In the genomic region with DNA sequence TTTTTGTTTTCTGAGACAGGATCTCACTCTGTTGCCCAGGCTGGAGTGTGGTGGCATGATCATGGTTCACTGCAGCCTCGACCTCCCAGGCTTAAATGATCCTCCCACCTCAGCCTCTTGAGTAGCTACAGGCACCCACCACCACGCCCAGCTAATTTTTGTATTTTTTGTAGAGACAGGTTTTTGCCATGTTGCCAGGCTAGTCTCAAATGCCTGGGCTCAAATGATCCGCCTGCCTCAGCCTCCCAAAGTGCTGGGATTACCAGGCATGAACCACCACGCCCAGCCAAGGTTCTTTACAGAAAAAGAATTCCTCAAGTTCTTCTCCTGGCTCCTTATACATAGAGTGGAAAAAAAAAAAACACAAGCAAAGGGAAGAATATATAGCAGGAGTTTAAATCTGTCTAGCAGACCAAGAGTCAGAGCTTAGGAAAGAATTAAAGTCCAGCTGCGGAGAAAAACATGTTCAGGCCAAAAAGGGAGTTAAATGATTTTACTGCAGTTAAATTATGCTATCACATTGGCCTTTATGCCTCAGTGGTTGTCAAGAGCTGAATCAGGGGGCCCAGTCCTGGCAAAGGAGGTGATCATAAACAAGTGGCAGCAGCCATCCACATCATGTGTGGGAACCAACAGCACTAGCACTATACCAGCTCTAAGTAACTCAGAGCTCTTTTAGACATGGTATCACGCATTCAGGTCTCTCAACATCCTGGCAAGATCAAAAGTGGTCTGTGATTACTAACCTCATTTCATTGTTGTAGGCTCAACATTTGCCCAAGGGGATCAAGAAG, we compare ENCODE assay signal across 26 cellular contexts. TPM values are rescaled to one million over a fixed set of nuclear protein-coding genes. Genes with fewer than 3 reads are reported as not detected.
DNase-seq lines count a peak whose midpoint lies in the region; ATAC-seq and TF ChIP-seq lines count a peak whose summit lies in the region.
"Had no signal": no experiment of that assay in that cellular context is flagged by ENCODE, and none has a peak within 500 bp of the region (broad histone marks: within the 10 kb centered on the region; RNA-seq: fewer than 3 reads in every experiment).

No MANE protein-coding gene starts in this region.

- intact Hi-C loops in CD4-positive, alpha-beta memory T cell (cut with micrococcal nuclease): no loop called here
- intact Hi-C loops in dorsolateral prefrontal cortex (cut with DNase I): no loop called here

- peaks cover 43 to 73% (median 56%) of the 10 kb centered on the region in 4 donors for H3K4me1 Mint-ChIP-seq in CD4-positive, CD25-positive, alpha-beta regulatory T cell
- peaks cover 42 to 68% (median 56%) of the 10 kb centered on the region in 4 donors for H3K4me1 Mint-ChIP-seq in CD4-positive, alpha-beta memory T cell
- H3K4me1 Mint-ChIP-seq in nephron progenitor cell (peaks cover 5% of the 10 kb centered on the region), osteocyte (ENCODE audit: unreplicated experiment) (peaks cover 31% of the 10 kb centered on the region)

- CTCF ChIA-PET in CD4-positive, alpha-beta memory T cell (lab: Charles Lee; ENCODE audit: partially characterized antibody): interaction anchor here (0.6 to 2.8 kb wide), 6 partner anchors 9 to 76 kb away, joined by 3 to 14 read pairs (median 6); a partner anchor contains a TSS

- H3K4me1 ChIP-seq in CD4-positive, CD25-positive, alpha-beta regulatory T cell (ENCODE audit: control insufficient read depth, insufficient read depth, low read length, poor library complexity, severe bottlenecking): peaks cover 40% of the 10 kb centered on the region
- peaks cover 42% of the 10 kb centered on the region for H3K4me1 ChIP-seq in CD4-positive, alpha-beta memory T cell (ENCODE audit: insufficient read depth, low read length)

- POLR2A ChIA-PET in CD4-positive, alpha-beta memory T cell (lab: Charles Lee; ENCODE audit: partially characterized antibody): interaction anchor here (0.9 to 4.5 kb wide), 7 partner anchors 10 to 69 kb away, joined by 3 to 107 read pairs (median 4); a partner anchor contains a TSS

- H3K27ac Mint-ChIP-seq in CD4-positive, CD25-positive, alpha-beta regulatory T cell: peak overlapping the region in 2 of 3 donors; percentile 71 to 85
- H3K27ac Mint-ChIP-seq in CD4-positive, alpha-beta memory T cell: peak overlapping the region; percentile 7 to 97 (median 82)
- H3K27ac Mint-ChIP-seq in nephron progenitor cell (peak overlapping the region; percentile 66), osteocyte (ENCODE audit: unreplicated experiment) (no peak overlapping the region)
- H3K27ac Mint-ChIP-seq: activated B cell treated with CpG ODN at 0.5 μM for 24 hours; dendritic cell treated with granulocyte-macrophage colony-stimulating factor and Interleukin-4, amounts not matched to agents 40 ng/mL and 50 ng/mL, for 4 days had no signal

- H3K9me3 Mint-ChIP-seq in CD4-positive, CD25-positive, alpha-beta regulatory T cell: peaks cover 0 to 1% (median 0%) of the 10 kb centered on the region in 7 donors
- H3K9me3 Mint-ChIP-seq in CD4-positive, alpha-beta memory T cell: no peaks in the 10 kb centered on the region
- H3K9me3 Mint-ChIP-seq in nephron progenitor cell (no peaks in the 10 kb centered on the region), osteocyte (ENCODE audit: unreplicated experiment) (no peaks in the 10 kb centered on the region)
- H3K9me3 Mint-ChIP-seq: activated B cell treated with CpG ODN at 0.5 μM for 24 hours; dendritic cell treated with granulocyte-macrophage colony-stimulating factor and Interleukin-4, amounts not matched to agents 40 ng/mL and 50 ng/mL, for 4 days; IgD-negative memory B cell had no signal

- H3K4me3 ChIP-seq in CD4-positive, CD25-positive, alpha-beta regulatory T cell (ENCODE audit: low read depth, low read length): no peak overlapping the region
- H3K4me3 ChIP-seq in CD4-positive, alpha-beta memory T cell (ENCODE audit: low read length in 2 of 2): no peak overlapping the region
- H3K4me3 ChIP-seq in dorsolateral prefrontal cortex: no peak overlapping the region
- H3K4me3 ChIP-seq: GM23248, ovary, right atrium auricular region, spleen, tibial nerve had no signal

- H3K9me3 ChIP-seq in CD4-positive, CD25-positive, alpha-beta regulatory T cell (ENCODE audit: control insufficient read depth in 2 of 2, low read length in 2 of 2): no peaks in the 10 kb centered on the region
- H3K9me3 ChIP-seq in CD4-positive, alpha-beta memory T cell (ENCODE audit: control insufficient read depth in 1 of 2, low read length in 2 of 2): no peaks in the 10 kb centered on the region
- H3K9me3 ChIP-seq: ovary, right atrium auricular region, spleen, tibial nerve had no signal

- no peak overlapping the region for H3K27ac ChIP-seq in CD4-positive, CD25-positive, alpha-beta regulatory T cell (ENCODE audit: insufficient read depth, low read length, poor library complexity, severe bottlenecking)
- H3K27ac ChIP-seq in CD4-positive, alpha-beta memory T cell (ENCODE audit: low read depth, low read length): no peak overlapping the region
- H3K27ac ChIP-seq in dorsolateral prefrontal cortex: peak overlapping the region; percentile 55 to 100 (median 97)
- H3K27ac ChIP-seq: GM23248, ovary, right atrium auricular region, tibial nerve had no signal

- no peak for ATAC-seq in CD4-positive, CD25-positive, alpha-beta regulatory T cell (ENCODE audit: low read depth in 2 of 2)
- ATAC-seq in GM19023 (IDR thresholded peaks at IDR 0.05; ENCODE audit: unreplicated experiment): no peak

- H3K27me3 ChIP-seq in CD4-positive, CD25-positive, alpha-beta regulatory T cell (ENCODE audit: control insufficient read depth, insufficient read depth, low read length): no peaks in the 10 kb centered on the region
- no peaks in the 10 kb centered on the region for H3K27me3 ChIP-seq in CD4-positive, alpha-beta memory T cell (ENCODE audit: insufficient read depth, low read length)
- no peaks in the 10 kb centered on the region for H3K27me3 ChIP-seq in dorsolateral prefrontal cortex
- H3K27me3 ChIP-seq: ovary, right atrium auricular region, spleen, tibial nerve had no signal

- H3K36me3 Mint-ChIP-seq in CD4-positive, CD25-positive, alpha-beta regulatory T cell: peaks cover 65% of the 10 kb centered on the region
- peaks cover 51 to 69% of the 10 kb centered on the region in 2 donors for H3K36me3 Mint-ChIP-seq in CD4-positive, alpha-beta memory T cell
- no peaks in the 10 kb centered on the region for H3K36me3 Mint-ChIP-seq in nephron progenitor cell (ENCODE audit: low read depth)
- peaks cover 30% of the 10 kb centered on the region for H3K36me3 Mint-ChIP-seq in osteocyte (ENCODE audit: unreplicated experiment)
- H3K36me3 Mint-ChIP-seq: IgD-negative memory B cell had no signal

- TF ChIP-seq CTCF in dorsolateral prefrontal cortex (IDR thresholded peaks at IDR 0.05 in 54 of 56, conservative IDR thresholded peaks at IDR 0.05 in 2 of 56; ENCODE audit: low read depth in 1 of 56, partially characterized antibody in 56 of 56): no peak
- TF ChIP-seq CTCF in nephron progenitor cell (IDR thresholded peaks at IDR 0.05): no peak
- no peak for TF ChIP-seq CTCF in osteocyte (IDR thresholded peaks at IDR 0.05)

- no peak overlapping the region for H3K4me3 Mint-ChIP-seq in CD4-positive, CD25-positive, alpha-beta regulatory T cell
- no peak overlapping the region for H3K4me3 Mint-ChIP-seq in CD4-positive, alpha-beta memory T cell
- H3K4me3 Mint-ChIP-seq in nephron progenitor cell (no peak overlapping the region), osteocyte (ENCODE audit: unreplicated experiment) (no peak overlapping the region)
- H3K4me3 Mint-ChIP-seq: activated B cell treated with CpG ODN at 0.5 μM for 24 hours; dendritic cell treated with granulocyte-macrophage colony-stimulating factor and Interleukin-4, amounts not matched to agents 40 ng/mL and 50 ng/mL, for 4 days; IgD-negative memory B cell had no signal

- no peaks in the 10 kb centered on the region for H3K27me3 Mint-ChIP-seq in CD4-positive, CD25-positive, alpha-beta regulatory T cell
- no peaks in the 10 kb centered on the region for H3K27me3 Mint-ChIP-seq in CD4-positive, alpha-beta memory T cell
- H3K27me3 Mint-ChIP-seq in nephron progenitor cell (ENCODE audit: low read depth, poor library complexity): no peaks in the 10 kb centered on the region
- no peaks in the 10 kb centered on the region for H3K27me3 Mint-ChIP-seq in osteocyte (ENCODE audit: unreplicated experiment)
- H3K27me3 Mint-ChIP-seq: activated B cell treated with CpG ODN at 0.5 μM for 24 hours; dendritic cell treated with granulocyte-macrophage colony-stimulating factor and Interleukin-4, amounts not matched to agents 40 ng/mL and 50 ng/mL, for 4 days; IgD-negative memory B cell had no signal

- H3K36me3 ChIP-seq in CD4-positive, CD25-positive, alpha-beta regulatory T cell (ENCODE audit: control insufficient read depth, insufficient read depth, low read length): peaks cover 76% of the 10 kb centered on the region
- H3K36me3 ChIP-seq in CD4-positive, alpha-beta memory T cell (ENCODE audit: insufficient read depth, low read length): peaks cover 47% of the 10 kb centered on the region
- H3K36me3 ChIP-seq: ovary had no signal

- DNase-seq in CD4-positive, CD25-positive, alpha-beta regulatory T cell: no peak
- no peak for DNase-seq in CD4-positive, alpha-beta memory T cell
- DNase-seq in dorsolateral prefrontal cortex (no peak), nephron progenitor cell (no peak), NCI-H187 treated with DMSO at 0.1 percent for 48 hours (lab: John Stamatoyannopoulos, UW) (no peak), osteocyte (ENCODE audit: extremely low spot score, unreplicated experiment) (no peak)
- DNase-seq: activated B cell treated with CpG ODN at 0.5 μM for 24 hours; activated gamma-delta T cell treated with Interleukin-2 at 50 U/mL for 16 hours; anterior cingulate cortex; DMS153; GDM1; GM23248; kidney; NCI-H1092; NCI-H187; ovary; RPMI8226; spleen; stimulated activated CD4-positive, alpha-beta T cell treated with anti-CD3 and anti-CD28 coated beads, Interleukin-4, amount 100 ng/mL, for 1 hour; stimulated activated naive CD4-positive, alpha-beta T cell; T-helper 9 cell had no signal

RNA-seq across cellular contexts. Expression of a gene that starts 39.3 kb away (rescaled TPM):
- 39.1 TPM for total RNA-seq in CD4-positive, CD25-positive, alpha-beta regulatory T cell
- polyA plus RNA-seq in CD4-positive, CD25-positive, alpha-beta regulatory T cell: 10 to 100 TPM in 3 of 4 donors, 1 to 10 TPM in 1; 9.5 to 11.4 (median 10.5) TPM
- total RNA-seq in CD4-positive, alpha-beta memory T cell: 10 to 100 TPM; 41.9 to 50.8 TPM
- 10 to 100 TPM in 1 of 2 donors, 1 to 10 TPM in 1; 7.7 to 16.3 TPM for polyA plus RNA-seq in CD4-positive, alpha-beta memory T cell
- 10 to 100 TPM; 30.3 to 62.9 (median 43.1) TPM for total RNA-seq in dorsolateral prefrontal cortex
- total RNA-seq in osteocyte: 38.6 and 44.7 TPM in 2 replicates

RNA-seq across cellular contexts. Expression of a gene that starts 43.9 kb away (rescaled TPM):
- 118 TPM for total RNA-seq in CD4-positive, CD25-positive, alpha-beta regulatory T cell
- 100 to 1,000 TPM in 1 of 4 donors, 10 to 100 TPM in 3; 69.8 to 128 (median 79.3) TPM for polyA plus RNA-seq in CD4-positive, CD25-positive, alpha-beta regulatory T cell
- 10 to 100 TPM; 72.1 to 82.3 TPM for total RNA-seq in CD4-positive, alpha-beta memory T cell
- polyA plus RNA-seq in CD4-positive, alpha-beta memory T cell: 10 to 100 TPM; 48.3 to 51.0 TPM
- 100 to 1,000 TPM in 3 of 120 experiments, 10 to 100 TPM in 117; 18.0 to 137 (median 45.5) TPM for total RNA-seq in dorsolateral prefrontal cortex
- total RNA-seq in osteocyte: 19.3 and 22.9 TPM in 2 replicates

RNA-seq across cellular contexts. Expression of a gene that starts 58.2 kb away (rescaled TPM):
- 36.4 TPM for total RNA-seq in CD4-positive, CD25-positive, alpha-beta regulatory T cell
- polyA plus RNA-seq in CD4-positive, CD25-positive, alpha-beta regulatory T cell: 10 to 100 TPM; 15.8 to 28.6 (median 21.0) TPM
- total RNA-seq in CD4-positive, alpha-beta memory T cell: 10 to 100 TPM; 41.0 to 44.0 TPM
- 10 to 100 TPM; 16.7 to 24.3 TPM for polyA plus RNA-seq in CD4-positive, alpha-beta memory T cell
- total RNA-seq in dorsolateral prefrontal cortex: 10 to 100 TPM in 119 of 120 experiments, 1 to 10 TPM in 1; 9.3 to 22.0 (median 15.2) TPM
- 16.4 and 17.5 TPM in 2 replicates for total RNA-seq in osteocyte

RNA-seq across cellular contexts. Expression of a gene that starts 58.3 kb away (rescaled TPM):
- total RNA-seq in CD4-positive, CD25-positive, alpha-beta regulatory T cell: 2.7 TPM
- 1 to 10 TPM; 1.3 to 4.2 (median 1.7) TPM for polyA plus RNA-seq in CD4-positive, CD25-positive, alpha-beta regulatory T cell
- 1 to 10 TPM; 2.0 to 2.1 TPM for total RNA-seq in CD4-positive, alpha-beta memory T cell
- polyA plus RNA-seq in CD4-positive, alpha-beta memory T cell: 1 to 10 TPM in 1 of 2 donors, under 1 TPM in 1; 0.61 to 1.6 TPM
- total RNA-seq in dorsolateral prefrontal cortex (1 to 10 TPM; 1.3 to 9.3 (median 4.1) TPM), osteocyte (3.2 and 3.6 TPM in 2 replicates)

Comparison
In these comparisons a context has a peak if more than half of its experiments do, and no peak if none do; other contexts are left out.
1. H3K27ac ChIP-seq: peak in dorsolateral prefrontal cortex (59 of 59); none in CD4-positive, CD25-positive, alpha-beta regulatory T cell (single experiment) and CD4-positive, alpha-beta memory T cell (single experiment).